In the genomic region with DNA sequence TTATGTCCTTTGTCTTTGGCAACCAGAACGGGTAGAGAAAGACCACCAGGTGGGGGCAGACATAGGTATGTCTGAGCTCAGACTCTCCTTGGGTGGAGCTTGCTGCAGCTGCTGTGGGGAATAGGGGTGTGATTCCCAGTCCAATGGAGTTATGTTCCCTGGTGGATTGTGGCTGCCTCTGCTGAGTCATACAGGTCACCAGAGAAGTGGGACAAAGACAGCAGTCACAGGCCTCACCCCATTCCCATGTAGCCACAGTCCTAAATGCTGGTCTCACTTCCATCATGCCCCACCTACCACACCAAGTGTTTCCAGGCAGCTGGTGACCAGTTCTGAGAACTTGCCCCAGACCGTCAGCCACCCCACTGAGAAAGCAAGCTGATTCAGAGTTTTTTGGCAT, we compare ENCODE assay signal across 18 cellular contexts. TPM values are rescaled to one million over a fixed set of nuclear protein-coding genes. Genes with fewer than 3 reads are reported as not detected.
A peak's percentile ranks its signal among the peaks of the same experiment; 100 is the strongest.
DNase-seq lines count a peak whose midpoint lies in the region; ATAC-seq and TF ChIP-seq lines count a peak whose summit lies in the region.
"Had no signal": no experiment of that assay in that cellular context is flagged by ENCODE, and none has a peak within 500 bp of the region (broad histone marks: within the 10 kb centered on the region; RNA-seq: fewer than 3 reads in every experiment).

No MANE protein-coding gene starts in this region.

- no peaks in the 10 kb centered on the region for H3K36me3 Mint-ChIP-seq in stimulated activated effector memory CD8-positive, alpha-beta T cell treated with anti-CD3 and anti-CD28 coated beads, Interleukin-12 subunit alpha, Interleukin-12 subunit beta, amount 100 ng/mL, for 72 hours
- H3K36me3 Mint-ChIP-seq in MCF 10A (ENCODE audit: insufficient read depth, unreplicated experiment), result no peaks in the 10 kb centered on the region

- no peak for TF ChIP-seq CTCF in foreskin keratinocyte (conservative IDR thresholded peaks at IDR 0.05)
- no peak for TF ChIP-seq CTCF in MCF 10A (IDR thresholded peaks at IDR 0.05; ENCODE audit: unreplicated experiment)

- BruUV-seq in MCF 10A (replicated peaks; lab: Mats Ljungman, UMichigan), result no TSS peak

- no peak overlapping the region for H3K27ac ChIP-seq in foreskin keratinocyte
- H3K27ac ChIP-seq: C4-2B had no signal

- DNase-seq in LHCN-M2 (ENCODE audit: low read depth), result peak; percentile 1
- DNase-seq in SW480 (ENCODE audit: low spot score), result peak; percentile 90
- no peak for DNase-seq in foreskin keratinocyte
- no peak for DNase-seq in stimulated activated effector memory CD8-positive, alpha-beta T cell treated with anti-CD3 and anti-CD28 coated beads, Interleukin-12 subunit alpha, Interleukin-12 subunit beta, amount 100 ng/mL, for 72 hours (ENCODE audit: low spot score in 2 of 2)
- DNase-seq in activated CD4-positive, alpha-beta T cell treated with anti-CD3 and anti-CD28 coated beads for 4 hours, result no peak
- no peak for DNase-seq in cerebellar cortex (ENCODE audit: low spot score)
- DNase-seq in amygdala (lab: John Stamatoyannopoulos, UW), result no peak
- no peak for DNase-seq in MCF 10A (ENCODE audit: unreplicated experiment)
- DNase-seq: ACHN; AML-193; CD4-positive, alpha-beta memory T cell; DMS153; DMS79 treated with DMSO at 0.1 percent for 48 hours; GF-D8 had no signal

- H3K27ac Mint-ChIP-seq in stimulated activated effector memory CD8-positive, alpha-beta T cell treated with anti-CD3 and anti-CD28 coated beads, Interleukin-12 subunit alpha, Interleukin-12 subunit beta, amount 100 ng/mL, for 72 hours, result no peak overlapping the region
- no peak overlapping the region for H3K27ac Mint-ChIP-seq in MCF 10A (ENCODE audit: low read depth, unreplicated experiment)
- H3K27ac Mint-ChIP-seq: CD4-positive, alpha-beta memory T cell had no signal

- POLR2A ChIA-PET in MCF 10A (lab: Yijun Ruan, JAX), result no interaction called here

- H3K27me3 ChIP-seq in foreskin keratinocyte, result no peaks in the 10 kb centered on the region

- peak; percentile 10 for ATAC-seq in foreskin keratinocyte
- ATAC-seq in stimulated activated effector memory CD8-positive, alpha-beta T cell treated with anti-CD3 and anti-CD28 coated beads, Interleukin-12 subunit alpha, Interleukin-12 subunit beta, amount 100 ng/mL, for 72 hours, result peak; percentile 39

- H3K9me3 Mint-ChIP-seq in stimulated activated effector memory CD8-positive, alpha-beta T cell treated with anti-CD3 and anti-CD28 coated beads, Interleukin-12 subunit alpha, Interleukin-12 subunit beta, amount 100 ng/mL, for 72 hours, result peaks cover 3% of the 10 kb centered on the region
- peaks cover 4% of the 10 kb centered on the region for H3K9me3 Mint-ChIP-seq in MCF 10A (ENCODE audit: unreplicated experiment)

- CTCF ChIA-PET in MCF 10A (lab: Yijun Ruan, JAX), result interaction anchor here (1.3 kb wide), 1 partner anchor 19 kb away, joined by 4 read pairs; no protein-coding TSS in a partner anchor

- H3K27me3 Mint-ChIP-seq in MCF 10A (ENCODE audit: insufficient read depth, unreplicated experiment), result no peaks in the 10 kb centered on the region

- no peaks in the 10 kb centered on the region for H3K4me1 ChIP-seq in foreskin keratinocyte
- H3K4me1 ChIP-seq: HAP-1 had no signal

- intact Hi-C loops in MCF 10A (cut with micrococcal nuclease), result no loop called here

- H3K4me1 Mint-ChIP-seq in stimulated activated effector memory CD8-positive, alpha-beta T cell treated with anti-CD3 and anti-CD28 coated beads, Interleukin-12 subunit alpha, Interleukin-12 subunit beta, amount 100 ng/mL, for 72 hours, result no peaks in the 10 kb centered on the region
- no peaks in the 10 kb centered on the region for H3K4me1 Mint-ChIP-seq in MCF 10A (ENCODE audit: insufficient read depth, unreplicated experiment)
- H3K4me1 Mint-ChIP-seq: CD4-positive, alpha-beta memory T cell had no signal

- H3K4me3 Mint-ChIP-seq in stimulated activated effector memory CD8-positive, alpha-beta T cell treated with anti-CD3 and anti-CD28 coated beads, Interleukin-12 subunit alpha, Interleukin-12 subunit beta, amount 100 ng/mL, for 72 hours, result no peak overlapping the region
- no peak overlapping the region for H3K4me3 Mint-ChIP-seq in MCF 10A (ENCODE audit: unreplicated experiment)
- H3K4me3 Mint-ChIP-seq: CD4-positive, alpha-beta memory T cell had no signal

RNA-seq across cellular contexts. Expression of gene OR52E5, which starts 17.5 kb away (rescaled TPM):
- total RNA-seq in LHCN-M2 (2014; rRNA removed) (not detected in 2 replicates), foreskin keratinocyte (not detected in 2 replicates), MCF 10A (2022) (not detected in 2 replicates)
- not detected for polyA plus RNA-seq in LHCN-M2 (2012)
- polyA plus RNA-seq in foreskin keratinocyte, result not detected in 2 replicates
- total RNA-seq: CD4-positive, alpha-beta memory T cell; H1 had no signal
- polyA plus RNA-seq: BJ; CD4-positive, alpha-beta memory T cell; H1 had no signal

RNA-seq across cellular contexts. Expression of gene OR52E4, which starts 30.1 kb away (rescaled TPM):
- not detected in 2 replicates for total RNA-seq in LHCN-M2 (2014; rRNA removed)
- not detected for polyA plus RNA-seq in LHCN-M2 (2012)
- not detected in 2 replicates for total RNA-seq in foreskin keratinocyte
- not detected in 2 replicates for polyA plus RNA-seq in foreskin keratinocyte
- not detected in 2 replicates for total RNA-seq in MCF 10A (2022)
- total RNA-seq: CD4-positive, alpha-beta memory T cell; H1 had no signal
- polyA plus RNA-seq: BJ; CD4-positive, alpha-beta memory T cell; H1 had no signal

RNA-seq across cellular contexts. Expression of gene OR56A3, which starts 31.5 kb away (rescaled TPM):
- total RNA-seq in LHCN-M2 (2014; rRNA removed) (not detected in 2 replicates), foreskin keratinocyte (not detected in 2 replicates), MCF 10A (2022) (not detected in 2 replicates)
- polyA plus RNA-seq in LHCN-M2 (2012), result not detected
- polyA plus RNA-seq in foreskin keratinocyte, result not detected in 2 replicates
- total RNA-seq: CD4-positive, alpha-beta memory T cell; H1 had no signal
- polyA plus RNA-seq: BJ; CD4-positive, alpha-beta memory T cell; H1 had no signal

RNA-seq across cellular contexts. Expression of gene OR52E8, which starts 53.0 kb away (rescaled TPM):
- not detected in 2 replicates for total RNA-seq in LHCN-M2 (2014; rRNA removed)
- not detected for polyA plus RNA-seq in LHCN-M2 (2012)
- not detected in 2 replicates for total RNA-seq in foreskin keratinocyte
- not detected in 2 replicates for polyA plus RNA-seq in foreskin keratinocyte
- not detected in 2 replicates for total RNA-seq in MCF 10A (2022)
- total RNA-seq: CD4-positive, alpha-beta memory T cell; H1 had no signal
- polyA plus RNA-seq: BJ; CD4-positive, alpha-beta memory T cell; H1 had no signal

RNA-seq across cellular contexts. Expression of gene OR56A5, which starts 57.8 kb away (rescaled TPM):
- total RNA-seq in LHCN-M2 (2014; rRNA removed) (not detected in 2 replicates), foreskin keratinocyte (not detected in 2 replicates), MCF 10A (2022) (not detected in 2 replicates)
- polyA plus RNA-seq in LHCN-M2 (2012), result not detected
- not detected in 2 replicates for polyA plus RNA-seq in foreskin keratinocyte
- total RNA-seq: CD4-positive, alpha-beta memory T cell; H1 had no signal
- polyA plus RNA-seq: BJ; CD4-positive, alpha-beta memory T cell had no signal

Comparison
In these comparisons a context has a peak if more than half of its experiments do, and no peak if none do; other contexts are left out.
1. DNase-seq: peak in LHCN-M2 (single experiment) and SW480 (single experiment); none in foreskin keratinocyte (0 of 2), stimulated activated effector memory CD8-positive, alpha-beta T cell treated with anti-CD3 and anti-CD28 coated beads, Interleukin-12 subunit alpha, Interleukin-12 subunit beta, amount 100 ng/mL, for 72 hours (0 of 2), activated CD4-positive, alpha-beta T cell treated with anti-CD3 and anti-CD28 coated beads for 4 hours (0 of 2), cerebellar cortex (single experiment), amygdala (0 of 56) and MCF 10A (single experiment).